Comparison of ENCODE assay signal across 10 cellular contexts in the genomic region with DNA sequence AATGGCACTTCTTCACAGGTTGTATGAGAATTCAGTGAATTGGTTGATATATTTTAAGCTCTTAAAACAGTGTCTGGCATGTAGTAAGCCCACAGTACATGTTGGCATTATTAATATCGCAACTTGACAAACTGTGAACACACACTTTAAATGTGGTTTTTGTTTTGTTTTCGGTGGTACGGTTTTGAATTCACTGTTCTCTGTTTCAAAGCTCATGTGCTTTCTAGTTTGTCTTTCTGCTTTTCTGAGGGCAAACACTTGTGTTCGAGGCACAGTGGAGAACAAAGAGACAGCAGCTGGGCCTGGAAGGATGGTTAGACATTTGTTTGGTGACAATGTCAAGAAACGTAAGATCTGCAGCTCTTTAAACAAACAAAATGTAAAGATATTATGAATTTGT.
DNase-seq lines count a peak whose midpoint lies in the region; ATAC-seq and TF ChIP-seq lines count a peak whose summit lies in the region.
"Had no signal": no experiment of that assay in that cellular context is flagged by ENCODE, and none has a peak within 500 bp of the region (broad histone marks: within the 10 kb centered on the region; RNA-seq: fewer than 3 reads in every experiment).

No MANE protein-coding gene starts in this region.

- H3K27ac ChIP-seq in sigmoid colon, result no peak overlapping the region
- H3K27ac ChIP-seq: ovary, WERI-Rb-1 had no signal

- H3K27me3 ChIP-seq in sigmoid colon, result no peaks in the 10 kb centered on the region
- H3K27me3 ChIP-seq: ovary had no signal

- DNase-seq in COR-L47 (lab: John Stamatoyannopoulos, UW) (peak; percentile 28), NCI-H1092 treated with DMSO at 0.1 percent for 48 hours (lab: John Stamatoyannopoulos, UW) (peak; percentile 83), SIG-M5 treated with dmso at 0.1 percent for 504 hours (lab: John Stamatoyannopoulos, UW; ENCODE audit: unreplicated experiment) (no peak), KG1 (lab: John Stamatoyannopoulos, UW) (no peak), sigmoid colon (no peak), occipital lobe (lab: John Stamatoyannopoulos, UW) (no peak)
- DNase-seq: ovary, WERI-Rb-1 had no signal

- no peaks in the 10 kb centered on the region for H3K36me3 ChIP-seq in sigmoid colon
- H3K36me3 ChIP-seq: ovary, WERI-Rb-1 had no signal

- no peak for TF ChIP-seq EP300 in sigmoid colon (IDR thresholded peaks at IDR 0.05)

- WGBS in sigmoid colon, 2 donors, result 56 to 64% methylated on average over 5 of the region's 5 CpGs

- H3K9me3 ChIP-seq in sigmoid colon, result no peaks in the 10 kb centered on the region
- H3K9me3 ChIP-seq: ovary had no signal

- no peak for TF ChIP-seq CTCF in sigmoid colon (IDR thresholded peaks at IDR 0.05)

- intact Hi-C loops in sigmoid colon (cut with DNase I), result no loop called here

- no peak for TF ChIP-seq POLR2A in sigmoid colon (IDR thresholded peaks at IDR 0.05)

- peak; percentile 93 for ATAC-seq in GM19397 (IDR thresholded peaks at IDR 0.05; ENCODE audit: unreplicated experiment)
- ATAC-seq in HG02938 (IDR thresholded peaks at IDR 0.05; ENCODE audit: unreplicated experiment), result peak; percentile 98

- no peaks in the 10 kb centered on the region for H3K4me1 ChIP-seq in sigmoid colon

- H3K4me3 ChIP-seq in sigmoid colon, result no peak overlapping the region
- H3K4me3 ChIP-seq: ovary had no signal

Comparison
In these comparisons a context has a peak if more than half of its experiments do, and no peak if none do; other contexts are left out.
1. DNase-seq: peak in COR-L47 (single experiment) and NCI-H1092 treated with DMSO at 0.1 percent for 48 hours (single experiment); none in SIG-M5 treated with dmso at 0.1 percent for 504 hours (single experiment), KG1 (single experiment), sigmoid colon (single experiment) and occipital lobe (single experiment).